In the genomic region with DNA sequence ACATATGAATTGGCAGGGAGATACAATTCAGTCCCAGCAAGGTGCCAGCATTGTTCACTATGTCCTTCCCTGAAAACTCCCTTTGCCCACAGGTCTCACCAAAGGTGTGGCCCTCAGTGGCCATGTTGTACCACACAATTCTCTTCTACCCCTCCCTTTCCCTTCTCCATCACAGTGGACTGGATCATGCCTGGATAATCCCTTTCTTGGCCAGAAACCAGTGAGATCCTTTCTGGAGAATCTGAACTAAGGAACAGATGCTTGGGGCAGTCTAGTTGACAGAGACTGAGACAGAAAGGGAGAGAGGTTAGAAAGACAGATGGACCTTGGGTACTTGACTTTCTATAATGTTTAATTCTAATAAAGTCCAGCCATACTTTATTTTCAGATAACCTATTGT, we compare ENCODE assay signal across 23 cellular contexts.
"Had no signal": no experiment of that assay in that cellular context is flagged by ENCODE, and none has a peak within 500 bp of the region (broad histone marks: within the 10 kb centered on the region; RNA-seq: fewer than 3 reads in every experiment).

No MANE protein-coding gene starts in this region.

- H3K36me3 ChIP-seq: cardiac muscle cell, lower lobe of right lung, neural progenitor cell, sigmoid colon, tibial nerve had no signal

- DNase-seq: activated CD4-positive, alpha-beta memory T cell treated with anti-CD3 and anti-CD28 coated beads, Interleukin-2, amount 10 ng/mL, durations not matched to agents 7 days and 5 days; activated CD4-positive, alpha-beta T cell treated with anti-CD3 and anti-CD28 coated beads, Interleukin-2, amount 10 ng/mL, durations not matched to agents 24 days and 14 days; activated gamma-delta T cell; anterior cingulate cortex; body of pancreas; effector CD8-positive, alpha-beta T cell; lower lobe of right lung; naive thymus-derived CD8-positive, alpha-beta T cell; retina; sigmoid colon; stimulated activated CD4-positive, alpha-beta T cell treated with anti-CD3 and anti-CD28 coated beads, Interleukin-2, amount 100 ng/mL, for 48 hours; stimulated activated CD8-positive, alpha-beta memory T cell treated with anti-CD3 and anti-CD28 coated beads, Interleukin-4, amount 100 ng/mL, for 48 hours; stimulated activated naive CD4-positive, alpha-beta T cell; substantia nigra; T-helper 2 cell had no signal

- H3K27ac ChIP-seq: body of pancreas, cardiac muscle cell, foreskin keratinocyte, lower lobe of right lung, neural progenitor cell, sigmoid colon, tibial nerve had no signal

- H3K27me3 Mint-ChIP-seq: activated CD4-positive, alpha-beta memory T cell treated with anti-CD3 and anti-CD28 coated beads, Interleukin-2, amount 10 ng/mL, durations not matched to agents 7 days and 5 days; activated CD4-positive, alpha-beta T cell treated with anti-CD3 and anti-CD28 coated beads, Interleukin-2, amount 10 ng/mL, durations not matched to agents 24 days and 14 days; activated naive CD4-positive, alpha-beta T cell treated with anti-CD3 and anti-CD28 coated beads, Interleukin-2, amount 50 U/mL, for 24 hours; naive thymus-derived CD8-positive, alpha-beta T cell had no signal

- H3K4me3 Mint-ChIP-seq: activated CD4-positive, alpha-beta memory T cell treated with anti-CD3 and anti-CD28 coated beads, Interleukin-2, amount 10 ng/mL, durations not matched to agents 7 days and 5 days; activated CD4-positive, alpha-beta T cell treated with anti-CD3 and anti-CD28 coated beads, Interleukin-2, amount 10 ng/mL, durations not matched to agents 24 days and 14 days; activated naive CD4-positive, alpha-beta T cell treated with anti-CD3 and anti-CD28 coated beads, Interleukin-2, amount 50 U/mL, for 24 hours; activated T-helper 1 cell treated with anti-CD3 and anti-CD28 coated beads, Interleukin-12 subunit alpha, Interleukin-12 subunit beta, Interleukin-2, Interleukin-4 antibody, amounts not matched to agents 30 ng/mL and 10 ng/mL and 1 ng/mL, durations not matched to agents 14 hours and 24 hours and 36 hours; dendritic cell treated with granulocyte-macrophage colony-stimulating factor and Interleukin-4, amounts not matched to agents 40 ng/mL and 50 ng/mL, for 4 days; neural progenitor cell had no signal

- ATAC-seq: activated CD4-positive, CD25-positive, alpha-beta regulatory T cell treated with anti-CD3 and anti-CD28 coated beads, Interleukin-2, amount 50 U/mL, for 24 hours; body of pancreas; lower lobe of right lung; naive thymus-derived CD8-positive, alpha-beta T cell had no signal

- H2AFZ ChIP-seq: neural progenitor cell had no signal

- H3K27me3 ChIP-seq: body of pancreas, cardiac muscle cell, foreskin keratinocyte, neural progenitor cell, sigmoid colon, tibial nerve had no signal

- H3K27ac Mint-ChIP-seq: activated CD4-positive, alpha-beta memory T cell treated with anti-CD3 and anti-CD28 coated beads, Interleukin-2, amount 10 ng/mL, durations not matched to agents 7 days and 5 days; activated CD4-positive, alpha-beta T cell treated with anti-CD3 and anti-CD28 coated beads, Interleukin-2, amount 10 ng/mL, durations not matched to agents 24 days and 14 days; activated naive CD4-positive, alpha-beta T cell treated with anti-CD3 and anti-CD28 coated beads, Interleukin-2, amount 50 U/mL, for 24 hours; activated T-helper 1 cell treated with anti-CD3 and anti-CD28 coated beads, Interleukin-12 subunit alpha, Interleukin-12 subunit beta, Interleukin-2, Interleukin-4 antibody, amounts not matched to agents 30 ng/mL and 10 ng/mL and 1 ng/mL, durations not matched to agents 14 hours and 24 hours and 36 hours; dendritic cell treated with granulocyte-macrophage colony-stimulating factor and Interleukin-4, amounts not matched to agents 40 ng/mL and 50 ng/mL, for 4 days had no signal

- H3K4me3 ChIP-seq: body of pancreas, cardiac muscle cell, lower lobe of right lung, neural progenitor cell, sigmoid colon, tibial nerve had no signal

- H3K9me3 ChIP-seq: body of pancreas, lower lobe of right lung, sigmoid colon, tibial nerve had no signal

- H3K4me1 ChIP-seq: body of pancreas, neural progenitor cell had no signal

- H3K4me2 ChIP-seq: neural progenitor cell had no signal

- H3K9me3 Mint-ChIP-seq: activated CD4-positive, alpha-beta memory T cell treated with anti-CD3 and anti-CD28 coated beads, Interleukin-2, amount 10 ng/mL, durations not matched to agents 7 days and 5 days; activated CD4-positive, alpha-beta T cell treated with anti-CD3 and anti-CD28 coated beads, Interleukin-2, amount 10 ng/mL, durations not matched to agents 24 days and 14 days; activated naive CD4-positive, alpha-beta T cell treated with anti-CD3 and anti-CD28 coated beads, Interleukin-2, amount 50 U/mL, for 24 hours; activated T-helper 1 cell treated with anti-CD3 and anti-CD28 coated beads, Interleukin-12 subunit alpha, Interleukin-12 subunit beta, Interleukin-2, Interleukin-4 antibody, amounts not matched to agents 30 ng/mL and 10 ng/mL and 1 ng/mL, durations not matched to agents 14 hours and 24 hours and 36 hours; naive thymus-derived CD8-positive, alpha-beta T cell; neural progenitor cell had no signal
